In genomic region chr6:105993341-105993740, GRCh38 we compare ENCODE assay signal across 9 cellular contexts.
DNase-seq lines count a peak whose midpoint lies in the region; ATAC-seq and TF ChIP-seq lines count a peak whose summit lies in the region.
"Had no signal": no experiment of that assay in that cellular context is flagged by ENCODE, and none has a peak within 500 bp of the region (broad histone marks: within the 10 kb centered on the region; RNA-seq: fewer than 3 reads in every experiment).

No MANE protein-coding gene starts in this region.

- H3K9me3 Mint-ChIP-seq in stimulated activated naive CD8-positive, alpha-beta T cell treated with anti-CD3 and anti-CD28 coated beads, Interleukin-15, Interleukin-2, amounts not matched to agents 100 ng/mL and 50 ng/mL, for 24 hours = no peaks in the 10 kb centered on the region
- no peaks in the 10 kb centered on the region for H3K9me3 Mint-ChIP-seq in activated naive CD8-positive, alpha-beta T cell treated with anti-CD3 and anti-CD28 coated beads, Interleukin-2, amount 10 ng/mL, durations not matched to agents 7 days and 5 days
- peaks cover 2% of the 10 kb centered on the region for H3K9me3 Mint-ChIP-seq in memory B cell

- peak overlapping the region; percentile 92 for H3K27ac ChIP-seq in vagina

- H3K4me3 Mint-ChIP-seq in stimulated activated naive CD8-positive, alpha-beta T cell treated with anti-CD3 and anti-CD28 coated beads, Interleukin-15, Interleukin-2, amounts not matched to agents 100 ng/mL and 50 ng/mL, for 24 hours = peak overlapping the region; percentile 88
- peak overlapping the region; percentile 84 for H3K4me3 Mint-ChIP-seq in activated naive CD8-positive, alpha-beta T cell treated with anti-CD3 and anti-CD28 coated beads, Interleukin-2, amount 10 ng/mL, durations not matched to agents 7 days and 5 days
- H3K4me3 Mint-ChIP-seq in memory B cell = peak overlapping the region; percentile 94

- peak overlapping the region; percentile 59 to 81 for H3K4me3 ChIP-seq in vagina

- intact Hi-C loops in vagina (cut with DNase I) = no loop called here

- peaks cover 34% of the 10 kb centered on the region for H3K4me1 Mint-ChIP-seq in stimulated activated naive CD8-positive, alpha-beta T cell treated with anti-CD3 and anti-CD28 coated beads, Interleukin-15, Interleukin-2, amounts not matched to agents 100 ng/mL and 50 ng/mL, for 24 hours (ENCODE audit: low read depth)
- peaks cover 29% of the 10 kb centered on the region for H3K4me1 Mint-ChIP-seq in activated naive CD8-positive, alpha-beta T cell treated with anti-CD3 and anti-CD28 coated beads, Interleukin-2, amount 10 ng/mL, durations not matched to agents 7 days and 5 days
- H3K4me1 Mint-ChIP-seq in memory B cell = peaks cover 16% of the 10 kb centered on the region

- TF ChIP-seq CTCF in vagina (IDR thresholded peaks at IDR 0.05) = no peak

- H3K9me3 ChIP-seq in vagina = no peaks in the 10 kb centered on the region
- H3K9me3 ChIP-seq: left lung had no signal

- H3K27me3 ChIP-seq in vagina = no peaks in the 10 kb centered on the region

- peaks cover 78% of the 10 kb centered on the region for H3K27me3 Mint-ChIP-seq in stimulated activated naive CD8-positive, alpha-beta T cell treated with anti-CD3 and anti-CD28 coated beads, Interleukin-15, Interleukin-2, amounts not matched to agents 100 ng/mL and 50 ng/mL, for 24 hours
- H3K27me3 Mint-ChIP-seq in activated naive CD8-positive, alpha-beta T cell treated with anti-CD3 and anti-CD28 coated beads, Interleukin-2, amount 10 ng/mL, durations not matched to agents 7 days and 5 days = peaks cover 76% of the 10 kb centered on the region
- peaks cover 6% of the 10 kb centered on the region for H3K27me3 Mint-ChIP-seq in memory B cell

- DNase-seq in stimulated activated naive CD8-positive, alpha-beta T cell treated with anti-CD3 and anti-CD28 coated beads, Interleukin-15, Interleukin-2, amounts not matched to agents 100 U/mL and 50 U/mL, for 24 hours = no peak
- DNase-seq in activated naive CD8-positive, alpha-beta T cell treated with anti-CD3 and anti-CD28 coated beads, Interleukin-2, amount 10 ng/mL, durations not matched to agents 7 days and 5 days = peak; percentile 29
- no peak for DNase-seq in memory B cell (ENCODE audit: low spot score in 2 of 2)
- no peak for DNase-seq in vagina (ENCODE audit: extremely low spot score in 2 of 2)
- no peak for DNase-seq in RKO (ENCODE audit: low spot score)
- DNase-seq in NCI-H2107 treated with DMSO at 0.1 percent for 48 hours (lab: John Stamatoyannopoulos, UW; ENCODE audit: unreplicated experiment) = no peak

- peaks cover 7% of the 10 kb centered on the region for H3K4me1 ChIP-seq in vagina

- no peak for ATAC-seq in stimulated activated naive CD8-positive, alpha-beta T cell treated with anti-CD3 and anti-CD28 coated beads, Interleukin-15, Interleukin-2, amounts not matched to agents 100 U/mL and 50 U/mL, for 24 hours
- no peak for ATAC-seq in activated naive CD8-positive, alpha-beta T cell treated with anti-CD3 and anti-CD28 coated beads, Interleukin-2, amount 10 ng/mL, durations not matched to agents 7 days and 5 days (ENCODE audit: low read depth)
- ATAC-seq in memory B cell (ENCODE audit: low read depth) = no peak
- ATAC-seq in GM21526 (IDR thresholded peaks at IDR 0.05; ENCODE audit: low FRiP score, unreplicated experiment) = no peak

- no peak for TF ChIP-seq POLR2A in vagina (IDR thresholded peaks at IDR 0.05)

- H3K36me3 ChIP-seq in vagina = no peaks in the 10 kb centered on the region
- H3K36me3 ChIP-seq: left lung had no signal

- POLR2A ChIA-PET in activated naive CD8-positive, alpha-beta T cell treated with anti-CD3 and anti-CD28 coated beads, Interleukin-2, amount 10 ng/mL, durations not matched to agents 7 days and 5 days (lab: Charles Lee) = interaction anchor here (0.7 to 5.8 kb wide), 10 partner anchors 11 to 185 kb away, joined by 3 to 44 read pairs (median 4); partner anchors contain the start of gene PRDM1

- peak overlapping the region; percentile 53 for H3K27ac Mint-ChIP-seq in stimulated activated naive CD8-positive, alpha-beta T cell treated with anti-CD3 and anti-CD28 coated beads, Interleukin-15, Interleukin-2, amounts not matched to agents 100 ng/mL and 50 ng/mL, for 24 hours
- peak overlapping the region; percentile 64 for H3K27ac Mint-ChIP-seq in activated naive CD8-positive, alpha-beta T cell treated with anti-CD3 and anti-CD28 coated beads, Interleukin-2, amount 10 ng/mL, durations not matched to agents 7 days and 5 days
- peak overlapping the region; percentile 76 for H3K27ac Mint-ChIP-seq in memory B cell

- H3K36me3 Mint-ChIP-seq in stimulated activated naive CD8-positive, alpha-beta T cell treated with anti-CD3 and anti-CD28 coated beads, Interleukin-15, Interleukin-2, amounts not matched to agents 100 ng/mL and 50 ng/mL, for 24 hours (ENCODE audit: low read depth) = no peaks in the 10 kb centered on the region
- H3K36me3 Mint-ChIP-seq in activated naive CD8-positive, alpha-beta T cell treated with anti-CD3 and anti-CD28 coated beads, Interleukin-2, amount 10 ng/mL, durations not matched to agents 7 days and 5 days = peaks cover 2% of the 10 kb centered on the region
- H3K36me3 Mint-ChIP-seq in memory B cell = peaks cover 1% of the 10 kb centered on the region
